Comparison of ENCODE assay signal across 2 cellular contexts in genomic region chr2:16068233-16068940, GRCh38.
TF ChIP-seq lines count a peak whose summit lies in the region.

No MANE protein-coding gene starts in this region.

TF ChIP-seq in SK-N-SH, 30 proteins besides CTCF, POLR2A, EP300 and RAD21 (continued from another document):
- TF ChIP-seq ZBTB33 (IDR thresholded peaks at IDR 0.05; ENCODE audit: borderline replicate concordance, low read depth) (no peak), MXI1 (IDR thresholded peaks at IDR 0.05; ENCODE audit: low read depth, low read length) (no peak), NRF1 (IDR thresholded peaks at IDR 0.05; ENCODE audit: low read depth, low read length) (no peak), CHD2 (IDR thresholded peaks at IDR 0.05; ENCODE audit: low read length, partially characterized antibody) (no peak), TAF1 (IDR thresholded peaks at IDR 0.05; ENCODE audit: borderline replicate concordance, low read depth, low read length) (no peak), POLR2AphosphoS5 (IDR thresholded peaks at IDR 0.05; ENCODE audit: low read depth, low read length) (no peak), TCF12 (IDR thresholded peaks at IDR 0.05) (no peak), EZH2phosphoT487 (IDR thresholded peaks at IDR 0.05; ENCODE audit: borderline replicate concordance, low read depth) (no peak), JUND (IDR thresholded peaks at IDR 0.05) (no peak), ELF1 (IDR thresholded peaks at IDR 0.05) (no peak), YY1 (IDR thresholded peaks at IDR 0.05; ENCODE audit: low read depth) (no peak), MEF2A (IDR thresholded peaks at IDR 0.05; ENCODE audit: borderline replicate concordance, low read depth) (no peak), FOXJ3 (CRISPR knock-in tag; IDR thresholded peaks at IDR 0.05) (no peak), TEAD4 (IDR thresholded peaks at IDR 0.05; ENCODE audit: borderline replicate concordance, insufficient read depth) (no peak), FOXM1 (IDR thresholded peaks at IDR 0.05; ENCODE audit: low read depth) (no peak), GABPA (IDR thresholded peaks at IDR 0.05; ENCODE audit: low read depth) (no peak), RCOR1 (IDR thresholded peaks at IDR 0.05; ENCODE audit: low read length) (no peak)
- TF ChIP-seq, protein P1, sequence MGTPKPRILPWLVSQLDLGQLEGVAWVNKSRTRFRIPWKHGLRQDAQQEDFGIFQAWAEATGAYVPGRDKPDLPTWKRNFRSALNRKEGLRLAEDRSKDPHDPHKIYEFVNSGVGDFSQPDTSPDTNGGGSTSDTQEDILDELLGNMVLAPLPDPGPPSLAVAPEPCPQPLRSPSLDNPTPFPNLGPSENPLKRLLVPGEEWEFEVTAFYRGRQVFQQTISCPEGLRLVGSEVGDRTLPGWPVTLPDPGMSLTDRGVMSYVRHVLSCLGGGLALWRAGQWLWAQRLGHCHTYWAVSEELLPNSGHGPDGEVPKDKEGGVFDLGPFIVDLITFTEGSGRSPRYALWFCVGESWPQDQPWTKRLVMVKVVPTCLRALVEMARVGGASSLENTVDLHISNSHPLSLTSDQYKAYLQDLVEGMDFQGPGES (IDR thresholded peaks at IDR 0.05; ENCODE audit: low read depth, low read length) = no peak
- TF ChIP-seq, protein P2, sequence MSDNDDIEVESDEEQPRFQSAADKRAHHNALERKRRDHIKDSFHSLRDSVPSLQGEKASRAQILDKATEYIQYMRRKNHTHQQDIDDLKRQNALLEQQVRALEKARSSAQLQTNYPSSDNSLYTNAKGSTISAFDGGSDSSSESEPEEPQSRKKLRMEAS (IDR thresholded peaks at IDR 0.05; ENCODE audit: low read depth) = no peak
TF ChIP-seq in SK-N-SH: peak in this region for 0.

TF ChIP-seq in SK-N-SH treated with all-trans-retinoic acid at 6 μM for 48 hours, 23 proteins besides CTCF, POLR2A, EP300 and RAD21 (continued from another document):
- TF ChIP-seq, protein P3, sequence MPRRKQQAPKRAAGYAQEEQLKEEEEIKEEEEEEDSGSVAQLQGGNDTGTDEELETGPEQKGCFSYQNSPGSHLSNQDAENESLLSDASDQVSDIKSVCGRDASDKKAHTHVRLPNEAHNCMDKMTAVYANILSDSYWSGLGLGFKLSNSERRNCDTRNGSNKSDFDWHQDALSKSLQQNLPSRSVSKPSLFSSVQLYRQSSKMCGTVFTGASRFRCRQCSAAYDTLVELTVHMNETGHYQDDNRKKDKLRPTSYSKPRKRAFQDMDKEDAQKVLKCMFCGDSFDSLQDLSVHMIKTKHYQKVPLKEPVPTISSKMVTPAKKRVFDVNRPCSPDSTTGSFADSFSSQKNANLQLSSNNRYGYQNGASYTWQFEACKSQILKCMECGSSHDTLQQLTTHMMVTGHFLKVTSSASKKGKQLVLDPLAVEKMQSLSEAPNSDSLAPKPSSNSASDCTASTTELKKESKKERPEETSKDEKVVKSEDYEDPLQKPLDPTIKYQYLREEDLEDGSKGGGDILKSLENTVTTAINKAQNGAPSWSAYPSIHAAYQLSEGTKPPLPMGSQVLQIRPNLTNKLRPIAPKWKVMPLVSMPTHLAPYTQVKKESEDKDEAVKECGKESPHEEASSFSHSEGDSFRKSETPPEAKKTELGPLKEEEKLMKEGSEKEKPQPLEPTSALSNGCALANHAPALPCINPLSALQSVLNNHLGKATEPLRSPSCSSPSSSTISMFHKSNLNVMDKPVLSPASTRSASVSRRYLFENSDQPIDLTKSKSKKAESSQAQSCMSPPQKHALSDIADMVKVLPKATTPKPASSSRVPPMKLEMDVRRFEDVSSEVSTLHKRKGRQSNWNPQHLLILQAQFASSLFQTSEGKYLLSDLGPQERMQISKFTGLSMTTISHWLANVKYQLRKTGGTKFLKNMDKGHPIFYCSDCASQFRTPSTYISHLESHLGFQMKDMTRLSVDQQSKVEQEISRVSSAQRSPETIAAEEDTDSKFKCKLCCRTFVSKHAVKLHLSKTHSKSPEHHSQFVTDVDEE (CRISPR knock-in tag; IDR thresholded peaks at IDR 0.05) = no peak
- TF ChIP-seq ZNF565 (CRISPR knock-in tag; conservative IDR thresholded peaks at IDR 0.05; ENCODE audit: low read depth) = no peak
- TF ChIP-seq PPARA (CRISPR knock-in tag; IDR thresholded peaks at IDR 0.05; ENCODE audit: borderline replicate concordance) = no peak
- no peak for TF ChIP-seq ZFP30 (CRISPR knock-in tag; IDR thresholded peaks at IDR 0.05)
- no peak for TF ChIP-seq ARNTL (CRISPR knock-in tag; IDR thresholded peaks at IDR 0.05; ENCODE audit: borderline replicate concordance, low read depth)
- TF ChIP-seq, protein P4, sequence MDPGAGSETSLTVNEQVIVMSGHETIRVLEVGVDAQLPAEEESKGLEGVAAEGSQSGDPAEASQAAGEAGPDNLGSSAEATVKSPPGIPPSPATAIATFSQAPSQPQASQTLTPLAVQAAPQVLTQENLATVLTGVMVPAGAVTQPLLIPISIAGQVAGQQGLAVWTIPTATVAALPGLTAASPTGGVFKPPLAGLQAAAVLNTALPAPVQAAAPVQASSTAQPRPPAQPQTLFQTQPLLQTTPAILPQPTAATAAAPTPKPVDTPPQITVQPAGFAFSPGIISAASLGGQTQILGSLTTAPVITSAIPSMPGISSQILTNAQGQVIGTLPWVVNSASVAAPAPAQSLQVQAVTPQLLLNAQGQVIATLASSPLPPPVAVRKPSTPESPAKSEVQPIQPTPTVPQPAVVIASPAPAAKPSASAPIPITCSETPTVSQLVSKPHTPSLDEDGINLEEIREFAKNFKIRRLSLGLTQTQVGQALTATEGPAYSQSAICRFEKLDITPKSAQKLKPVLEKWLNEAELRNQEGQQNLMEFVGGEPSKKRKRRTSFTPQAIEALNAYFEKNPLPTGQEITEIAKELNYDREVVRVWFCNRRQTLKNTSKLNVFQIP (CRISPR knock-in tag; IDR thresholded peaks at IDR 0.05; ENCODE audit: borderline replicate concordance, low read depth) = no peak
- TF ChIP-seq ISL1 (CRISPR knock-in tag; IDR thresholded peaks at IDR 0.05) = no peak
- TF ChIP-seq, protein P5, sequence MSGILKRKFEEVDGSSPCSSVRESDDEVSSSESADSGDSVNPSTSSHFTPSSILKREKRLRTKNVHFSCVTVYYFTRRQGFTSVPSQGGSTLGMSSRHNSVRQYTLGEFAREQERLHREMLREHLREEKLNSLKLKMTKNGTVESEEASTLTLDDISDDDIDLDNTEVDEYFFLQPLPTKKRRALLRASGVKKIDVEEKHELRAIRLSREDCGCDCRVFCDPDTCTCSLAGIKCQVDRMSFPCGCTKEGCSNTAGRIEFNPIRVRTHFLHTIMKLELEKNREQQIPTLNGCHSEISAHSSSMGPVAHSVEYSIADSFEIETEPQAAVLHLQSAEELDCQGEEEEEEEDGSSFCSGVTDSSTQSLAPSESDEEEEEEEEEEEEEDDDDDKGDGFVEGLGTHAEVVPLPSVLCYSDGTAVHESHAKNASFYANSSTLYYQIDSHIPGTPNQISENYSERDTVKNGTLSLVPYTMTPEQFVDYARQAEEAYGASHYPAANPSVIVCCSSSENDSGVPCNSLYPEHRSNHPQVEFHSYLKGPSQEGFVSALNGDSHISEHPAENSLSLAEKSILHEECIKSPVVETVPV (CRISPR knock-in tag; IDR thresholded peaks at IDR 0.05) = no peak
- no peak for TF ChIP-seq ZFP3 (CRISPR knock-in tag; IDR thresholded peaks at IDR 0.05)
- TF ChIP-seq ZC3H10 (CRISPR knock-in tag; IDR thresholded peaks at IDR 0.05) = no peak
